1 cellular context compared by ENCODE assay signal in genomic region chr3:47394140-47394855, GRCh38.
TF ChIP-seq lines count a peak whose summit lies in the region.

No MANE protein-coding gene starts in this region.

TF ChIP-seq in HepG2, 621 proteins besides CTCF, POLR2A, EP300 and RAD21 (continued from another document and continues in another):
- TF ChIP-seq ATF7-NPFF (CRISPR knock-in tag; IDR thresholded peaks at IDR 0.05; ENCODE audit: low read depth) (no peak), ZNF883 (CRISPR knock-in tag; IDR thresholded peaks at IDR 0.05; ENCODE audit: not compliant biosample characterization) (no peak), SMYD3 (CRISPR knock-in tag; IDR thresholded peaks at IDR 0.05) (no peak), STAT6 (CRISPR knock-in tag; IDR thresholded peaks at IDR 0.05; ENCODE audit: borderline replicate concordance) (no peak), GFI1 (CRISPR knock-in tag; IDR thresholded peaks at IDR 0.05; ENCODE audit: borderline replicate concordance) (0 out of 2 replicates have a peak, but pooled peaks have one; percentile 27), ZBTB42 (CRISPR knock-in tag; IDR thresholded peaks at IDR 0.05) (no peak), ARNTL (CRISPR knock-in tag; IDR thresholded peaks at IDR 0.05) (no peak), ZNF839 (CRISPR knock-in tag; IDR thresholded peaks at IDR 0.05; ENCODE audit: borderline replicate concordance) (no peak), ZNF501 (CRISPR knock-in tag; IDR thresholded peaks at IDR 0.05) (no peak), ZNF552 (CRISPR knock-in tag; IDR thresholded peaks at IDR 0.05; ENCODE audit: borderline replicate concordance) (no peak), ZNF879 (CRISPR knock-in tag; IDR thresholded peaks at IDR 0.05) (no peak), RXRB (CRISPR knock-in tag; IDR thresholded peaks at IDR 0.05; ENCODE audit: borderline replicate concordance) (peak; percentile 76), FOXP4 (CRISPR knock-in tag; IDR thresholded peaks at IDR 0.05) (peak; percentile 76), AHDC1 (CRISPR knock-in tag; IDR thresholded peaks at IDR 0.05; ENCODE audit: borderline replicate concordance) (0 out of 2 replicates have a peak, but pooled peaks have one; percentile 24), PHF8 (CRISPR knock-in tag; IDR thresholded peaks at IDR 0.05) (no peak), PRPF4 (IDR thresholded peaks at IDR 0.05; ENCODE audit: low read depth, low read length, poor library complexity, severe bottlenecking) (no peak), ZNF777 (CRISPR knock-in tag; IDR thresholded peaks at IDR 0.05) (no peak), TAF15 (IDR thresholded peaks at IDR 0.05; ENCODE audit: low read depth, low read length, poor library complexity, severe bottlenecking) (no peak), ZNF691 (CRISPR knock-in tag; IDR thresholded peaks at IDR 0.05; ENCODE audit: borderline replicate concordance, low read depth) (no peak), PCBP1 (IDR thresholded peaks at IDR 0.05; ENCODE audit: borderline replicate concordance, low read depth, low read length) (no peak), PHF21A (CRISPR knock-in tag; IDR thresholded peaks at IDR 0.05) (no peak), ZNF468 (CRISPR knock-in tag; IDR thresholded peaks at IDR 0.05) (no peak), BHLHE40 (IDR thresholded peaks at IDR 0.05; ENCODE audit: low read length) (no peak), PATZ1 (CRISPR knock-in tag; IDR thresholded peaks at IDR 0.05) (0 out of 2 replicates have a peak, but pooled peaks have one; percentile 42), ZNF234 (CRISPR knock-in tag; conservative IDR thresholded peaks at IDR 0.05) (no peak), ZSCAN22 (CRISPR knock-in tag; IDR thresholded peaks at IDR 0.05) (no peak), CHD2 (IDR thresholded peaks at IDR 0.05; ENCODE audit: low read depth, low read length) (no peak), JUNB (CRISPR knock-in tag; IDR thresholded peaks at IDR 0.05; ENCODE audit: borderline replicate concordance) (no peak), RFXAP (CRISPR knock-in tag; IDR thresholded peaks at IDR 0.05; ENCODE audit: borderline replicate concordance) (no peak), ZNF557 (CRISPR knock-in tag; IDR thresholded peaks at IDR 0.05) (no peak), ZNF160 (CRISPR knock-in tag; IDR thresholded peaks at IDR 0.05) (no peak), NR2F6 (IDR thresholded peaks at IDR 0.05) (peak; percentile 86), NR2F6 (CRISPR knock-in tag; IDR thresholded peaks at IDR 0.05) (peak; percentile 94), HDAC1 (CRISPR knock-in tag; IDR thresholded peaks at IDR 0.05) (peak; percentile 55; the same call in 1 of the 2 replicates), SKI (IDR thresholded peaks at IDR 0.05; ENCODE audit: partially characterized antibody) (no peak), MYC (CRISPR knock-in tag; IDR thresholded peaks at IDR 0.05; ENCODE audit: borderline replicate concordance) (no peak), ZC3H13 (CRISPR knock-in tag; IDR thresholded peaks at IDR 0.05) (no peak), SYNCRIP (IDR thresholded peaks at IDR 0.05; ENCODE audit: insufficient read depth, low read depth, low read length) (no peak), PHF5A (CRISPR knock-in tag; IDR thresholded peaks at IDR 0.05; ENCODE audit: low read depth, unreplicated experiment) (no peak), SRF (IDR thresholded peaks at IDR 0.05; ENCODE audit: low read depth, low read length) (no peak), NRL (CRISPR knock-in tag; IDR thresholded peaks at IDR 0.05; ENCODE audit: borderline replicate concordance) (no peak), ZSCAN20 (CRISPR knock-in tag; IDR thresholded peaks at IDR 0.05; ENCODE audit: borderline replicate concordance) (no peak), RNF219 (CRISPR knock-in tag; IDR thresholded peaks at IDR 0.05) (no peak), BRD4 (CRISPR knock-in tag; IDR thresholded peaks at IDR 0.05) (no peak), ZNF143 (CRISPR knock-in tag; IDR thresholded peaks at IDR 0.05) (no peak), PHB2 (IDR thresholded peaks at IDR 0.05; ENCODE audit: partially characterized antibody) (no peak), ZNF598 (CRISPR knock-in tag; IDR thresholded peaks at IDR 0.05; ENCODE audit: borderline replicate concordance) (no peak), ZNF749 (CRISPR knock-in tag; IDR thresholded peaks at IDR 0.05; ENCODE audit: borderline replicate concordance) (no peak), KDM4B (CRISPR knock-in tag; IDR thresholded peaks at IDR 0.05) (no peak), ZNF292 (CRISPR knock-in tag; IDR thresholded peaks at IDR 0.05; ENCODE audit: borderline replicate concordance, low read depth) (peak; percentile 60; the same call in 1 of the 2 replicates), GABPB1 (CRISPR knock-in tag; IDR thresholded peaks at IDR 0.05) (no peak), SOX6 (IDR thresholded peaks at IDR 0.05) (no peak), SOX6 (CRISPR knock-in tag; IDR thresholded peaks at IDR 0.05) (peak; percentile 92), SIX4 (CRISPR knock-in tag; IDR thresholded peaks at IDR 0.05) (no peak), ZSCAN9 (CRISPR knock-in tag; IDR thresholded peaks at IDR 0.05; ENCODE audit: borderline replicate concordance) (no peak), MED8 (CRISPR knock-in tag; IDR thresholded peaks at IDR 0.05; ENCODE audit: insufficient replicate concordance) (no peak)
